In genomic region chr1:239418241-239418640, GRCh38 we compare ENCODE assay signal across 22 cellular contexts. TPM values are rescaled to one million over a fixed set of nuclear protein-coding genes. Genes with fewer than 3 reads are reported as not detected.
"Had no signal": no experiment of that assay in that cellular context is flagged by ENCODE, and none has a peak within 500 bp of the region (broad histone marks: within the 10 kb centered on the region; RNA-seq: fewer than 3 reads in every experiment).

No MANE protein-coding gene starts in this region.

- H3K4me3 Mint-ChIP-seq: activated B cell treated with CpG ODN at 0.5 μM for 24 hours; activated naive CD8-positive, alpha-beta T cell; natural killer cell treated with Interleukin-12 subunit alpha and Interleukin-12 subunit beta and Interleukin-15 and Interleukin-18, amount 100 ng/mL, for 72 hours had no signal

- H3K4me1 Mint-ChIP-seq: activated B cell treated with CpG ODN at 0.5 μM for 24 hours had no signal

- H3K4me1 ChIP-seq: gastrocnemius medialis, left ventricle myocardium inferior, right lobe of liver, testis had no signal

- H3K27ac Mint-ChIP-seq: activated B cell treated with CpG ODN at 0.5 μM for 24 hours; activated naive CD8-positive, alpha-beta T cell; natural killer cell treated with Interleukin-12 subunit alpha and Interleukin-12 subunit beta and Interleukin-15 and Interleukin-18, amount 100 ng/mL, for 72 hours had no signal

- H3K9me3 Mint-ChIP-seq: activated B cell treated with CpG ODN at 0.5 μM for 24 hours; natural killer cell treated with Interleukin-12 subunit alpha and Interleukin-12 subunit beta and Interleukin-15 and Interleukin-18, amount 100 ng/mL, for 72 hours had no signal

- H3K36me3 Mint-ChIP-seq: activated naive CD8-positive, alpha-beta T cell; natural killer cell treated with Interleukin-12 subunit alpha and Interleukin-12 subunit beta and Interleukin-15 and Interleukin-18, amount 100 ng/mL, for 72 hours had no signal

- H2AFZ ChIP-seq: hepatocyte had no signal

- H3K4me3 ChIP-seq: gastrocnemius medialis, hepatocyte, left ventricle myocardium inferior, lung, right lobe of liver, skin epidermis, testis, transverse colon had no signal

- H3K9me3 ChIP-seq: gastrocnemius medialis, left ventricle myocardium inferior, right lobe of liver, testis, transverse colon had no signal

- ATAC-seq: gastrocnemius medialis; natural killer cell treated with Interleukin-12 subunit alpha and Interleukin-12 subunit beta and Interleukin-15 and Interleukin-18, amount 100 ng/mL, for 72 hours; right lobe of liver; stimulated activated naive CD8-positive, alpha-beta T cell treated with anti-CD3 and anti-CD28 coated beads, Interleukin-15, Interleukin-2, amounts not matched to agents 100 U/mL and 50 U/mL, for 24 hours had no signal

- H3K27me3 Mint-ChIP-seq: activated B cell treated with CpG ODN at 0.5 μM for 24 hours; activated naive CD8-positive, alpha-beta T cell had no signal

- H3K27me3 ChIP-seq: gastrocnemius medialis, hepatocyte, right lobe of liver, testis, transverse colon had no signal

- H3K4me2 ChIP-seq: hepatocyte had no signal

- H3K27ac ChIP-seq: gastrocnemius medialis, hepatocyte, left ventricle myocardium inferior, right lobe of liver, skin epidermis, testis had no signal

- H3K36me3 ChIP-seq: gastrocnemius medialis, left ventricle myocardium inferior, right lobe of liver, transverse colon had no signal

- DNase-seq: activated B cell treated with CpG ODN at 0.5 μM for 24 hours; activated CD8-positive, alpha-beta memory T cell treated with anti-CD3 and anti-CD28 coated beads for 24 hours; activated effector memory CD4-positive, alpha-beta T cell treated with Interleukin-2 at 50 U/mL for 16 hours; activated naive CD4-positive, alpha-beta T cell treated with Interleukin-2 at 50 U/mL for 16 hours; anterior cingulate cortex; effector CD8-positive, alpha-beta T cell; gastrocnemius medialis; islet precursor cell; left ventricle myocardium inferior; mesendoderm; posterior cingulate gyrus; right lobe of liver; stimulated activated CD4-positive, alpha-beta T cell treated with anti-CD3 and anti-CD28 coated beads, Interleukin-12 subunit alpha, Interleukin-12 subunit beta, amount 100 ng/mL, for 4 hours; stimulated activated CD4-positive, alpha-beta T cell treated with anti-CD3 and anti-CD28 coated beads, Interleukin-4, amount 100 ng/mL, for 1 hour; stimulated activated naive CD8-positive, alpha-beta T cell treated with anti-CD3 and anti-CD28 coated beads, Interleukin-15, Interleukin-2, amounts not matched to agents 100 U/mL and 50 U/mL, for 24 hours; testis; transverse colon had no signal

- H3K79me2 ChIP-seq: hepatocyte had no signal

RNA-seq across cellular contexts. Expression of gene CHRM3, which starts 31.9 kb away (rescaled TPM):
- total RNA-seq: activated B cell treated with CpG ODN at 0.5 μM for 24 hours; natural killer cell treated with Interleukin-12 subunit alpha and Interleukin-12 subunit beta and Interleukin-15 and Interleukin-18, amount 100 ng/mL, for 72 hours had no signal
